8 cellular contexts compared by ENCODE assay signal in the genomic region with DNA sequence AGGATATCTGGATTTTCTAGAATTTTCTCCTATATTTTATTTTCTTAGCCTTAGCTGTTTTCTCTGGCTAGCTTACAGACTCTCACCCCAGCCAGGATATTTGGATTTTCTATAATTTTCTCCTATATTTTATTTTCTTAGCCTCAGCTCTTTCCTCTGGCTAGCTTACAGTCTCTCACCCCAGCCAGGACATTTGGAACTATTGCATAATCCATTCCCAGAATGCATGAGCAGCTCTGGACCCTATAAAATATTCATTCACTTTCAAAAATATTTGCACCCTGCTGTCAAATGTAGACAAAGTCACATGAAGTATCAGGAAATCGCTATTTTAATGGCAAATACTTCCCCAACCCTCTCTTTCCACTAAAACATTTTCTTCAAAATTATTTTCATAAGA.
"Had no signal": no experiment of that assay in that cellular context is flagged by ENCODE, and none has a peak within 500 bp of the region (broad histone marks: within the 10 kb centered on the region; RNA-seq: fewer than 3 reads in every experiment).

No MANE protein-coding gene starts in this region.

- H3K4me1 ChIP-seq: HAP-1 had no signal

- H3K36me3 ChIP-seq: HAP-1 had no signal

- H3K27ac ChIP-seq: GM23248, HL-60 had no signal

- ATAC-seq: HCT116 had no signal

- H3K4me3 ChIP-seq: GM23248, HAP-1 had no signal

- H2AFZ ChIP-seq: GM23248 had no signal

- DNase-seq: GM23248, GOT3, H7, HFFc6, KG1 had no signal

- H3K9ac ChIP-seq: GM23248 had no signal
